ENCODE assay signal across 13 cellular contexts in the genomic region with DNA sequence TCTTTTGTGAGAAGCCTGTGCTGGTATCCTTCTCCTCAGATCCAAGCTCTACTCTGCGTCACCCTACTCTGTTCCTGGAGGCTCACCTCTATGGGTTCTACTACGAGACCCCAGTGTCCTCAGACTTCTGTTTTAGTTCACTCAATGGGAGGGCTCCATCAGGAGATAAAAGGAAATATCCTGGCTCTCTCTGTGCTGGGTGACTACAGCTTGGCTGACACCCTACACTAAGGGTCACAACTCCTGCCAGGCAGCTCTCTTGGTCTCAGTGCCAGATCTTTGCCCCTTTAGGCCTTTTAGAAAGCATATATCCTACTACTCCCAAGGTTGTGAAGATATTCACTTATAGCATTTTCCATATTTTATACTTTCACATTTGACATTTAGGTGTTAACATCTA. TPM values are rescaled to one million over a fixed set of nuclear protein-coding genes. Genes with fewer than 3 reads are reported as not detected.
DNase-seq lines count a peak whose midpoint lies in the region; ATAC-seq and TF ChIP-seq lines count a peak whose summit lies in the region.
"Had no signal": no experiment of that assay in that cellular context is flagged by ENCODE, and none has a peak within 500 bp of the region (broad histone marks: within the 10 kb centered on the region; RNA-seq: fewer than 3 reads in every experiment).

No MANE protein-coding gene starts in this region.

- no peaks in the 10 kb centered on the region for H3K4me1 ChIP-seq in heart left ventricle
- H3K4me1 ChIP-seq: BE2C, Caco-2 had no signal

- peaks cover 0 to 100% (median 97%) of the 10 kb centered on the region in 9 donors for H3K36me3 ChIP-seq in heart left ventricle

- peak overlapping the region in 2 of 3 donors; percentile 28 to 39 for H3K27ac Mint-ChIP-seq in IgD-negative memory B cell
- peak overlapping the region; percentile 41 for H3K27ac Mint-ChIP-seq in activated T-helper 17 cell treated with anti-CD3 and anti-CD28 coated beads, Interleukin-2, amount 50 U/mL, for 72 hours
- H3K27ac Mint-ChIP-seq in stimulated activated naive B cell treated with anti-CD40 and anti-IgM and Interleukin-4, amounts not matched to agents 10 μg/mL and 1 μg/mL and 100 μg/mL, for 72 hours: peak overlapping the region; percentile 67
- H3K27ac Mint-ChIP-seq: H9 had no signal

- no peaks in the 10 kb centered on the region for H3K9me3 ChIP-seq in heart left ventricle
- H3K9me3 ChIP-seq: BE2C, Caco-2 had no signal

- no peaks in the 10 kb centered on the region for H3K9me3 Mint-ChIP-seq in IgD-negative memory B cell
- H3K9me3 Mint-ChIP-seq in activated T-helper 17 cell treated with anti-CD3 and anti-CD28 coated beads, Interleukin-2, amount 50 U/mL, for 72 hours: no peaks in the 10 kb centered on the region
- no peaks in the 10 kb centered on the region for H3K9me3 Mint-ChIP-seq in stimulated activated naive B cell treated with anti-CD40 and anti-IgM and Interleukin-4, amounts not matched to agents 10 μg/mL and 1 μg/mL and 100 μg/mL, for 72 hours
- H3K9me3 Mint-ChIP-seq: CD4-positive, CD25-positive, alpha-beta regulatory T cell; H9 had no signal

- intact Hi-C loops in heart left ventricle (cut with DNase I) (no loop called here), Right ventricle myocardium inferior (cut with DNase I) (no loop called here)

- no peak overlapping the region for H3K27ac ChIP-seq in heart left ventricle

- no peaks in the 10 kb centered on the region for H3K27me3 Mint-ChIP-seq in IgD-negative memory B cell
- no peaks in the 10 kb centered on the region for H3K27me3 Mint-ChIP-seq in activated T-helper 17 cell treated with anti-CD3 and anti-CD28 coated beads, Interleukin-2, amount 50 U/mL, for 72 hours
- no peaks in the 10 kb centered on the region for H3K27me3 Mint-ChIP-seq in stimulated activated naive B cell treated with anti-CD40 and anti-IgM and Interleukin-4, amounts not matched to agents 10 μg/mL and 1 μg/mL and 100 μg/mL, for 72 hours
- H3K27me3 Mint-ChIP-seq: CD4-positive, CD25-positive, alpha-beta regulatory T cell had no signal

- no peaks in the 10 kb centered on the region for H3K27me3 ChIP-seq in heart left ventricle
- H3K27me3 ChIP-seq: BE2C had no signal

- 59 to 84% (median 79%) methylated on average over 2 of the region's 2 CpGs for WGBS in heart left ventricle, 4 donors

- no peak overlapping the region for H3K4me3 ChIP-seq in heart left ventricle

- no peak for TF ChIP-seq POLR2A in heart left ventricle (IDR thresholded peaks at IDR 0.05)

- TF ChIP-seq CTCF in heart left ventricle (IDR thresholded peaks at IDR 0.05): no peak

- H3K4me1 Mint-ChIP-seq in IgD-negative memory B cell: peaks cover 0 to 2% (median 0%) of the 10 kb centered on the region in 3 donors
- H3K4me1 Mint-ChIP-seq in activated T-helper 17 cell treated with anti-CD3 and anti-CD28 coated beads, Interleukin-2, amount 50 U/mL, for 72 hours: no peaks in the 10 kb centered on the region
- peaks cover 0 to 1% of the 10 kb centered on the region in 2 donors for H3K4me1 Mint-ChIP-seq in stimulated activated naive B cell treated with anti-CD40 and anti-IgM and Interleukin-4, amounts not matched to agents 10 μg/mL and 1 μg/mL and 100 μg/mL, for 72 hours
- H3K4me1 Mint-ChIP-seq: H9 had no signal

- no peak overlapping the region for H3K4me3 Mint-ChIP-seq in IgD-negative memory B cell
- no peak overlapping the region for H3K4me3 Mint-ChIP-seq in activated T-helper 17 cell treated with anti-CD3 and anti-CD28 coated beads, Interleukin-2, amount 50 U/mL, for 72 hours
- no peak overlapping the region for H3K4me3 Mint-ChIP-seq in stimulated activated naive B cell treated with anti-CD40 and anti-IgM and Interleukin-4, amounts not matched to agents 10 μg/mL and 1 μg/mL and 100 μg/mL, for 72 hours
- H3K4me3 Mint-ChIP-seq: CD4-positive, CD25-positive, alpha-beta regulatory T cell; H9 had no signal

- DNase-seq in heart left ventricle (no peak), Right ventricle myocardium inferior (ENCODE audit: missing footprints) (no peak), NCI-H82 treated with DMSO at 0.1 percent for 48 hours (lab: John Stamatoyannopoulos, UW; ENCODE audit: unreplicated experiment) (no peak), NCI-H2081 (lab: John Stamatoyannopoulos, UW) (no peak)
- no peak for DNase-seq in stimulated activated naive B cell treated with anti-CD40 and anti-IgM and Interleukin-4, amounts not matched to agents 10 μg/mL and 1 μg/mL and 100 μg/mL, for 72 hours
- DNase-seq: ACHN; BE2C; C1 segment of cervical spinal cord; Caco-2; CD4-positive, CD25-positive, alpha-beta regulatory T cell; H9 had no signal

- H3K36me3 Mint-ChIP-seq in IgD-negative memory B cell: peaks cover 10% of the 10 kb centered on the region
- H3K36me3 Mint-ChIP-seq in activated T-helper 17 cell treated with anti-CD3 and anti-CD28 coated beads, Interleukin-2, amount 50 U/mL, for 72 hours (ENCODE audit: low read depth): peaks cover 97% of the 10 kb centered on the region
- H3K36me3 Mint-ChIP-seq in stimulated activated naive B cell treated with anti-CD40 and anti-IgM and Interleukin-4, amounts not matched to agents 10 μg/mL and 1 μg/mL and 100 μg/mL, for 72 hours: peaks cover 19 to 37% of the 10 kb centered on the region in 2 donors

- peak; percentile 47 to 64 (median 53) for ATAC-seq in heart left ventricle
- ATAC-seq in Right ventricle myocardium inferior: no peak
- ATAC-seq in activated T-helper 17 cell treated with anti-CD3 and anti-CD28 coated beads, Interleukin-2, amount 50 U/mL, for 72 hours (replicated peaks): no peak
- ATAC-seq in stimulated activated naive B cell treated with anti-CD40 and anti-IgM and Interleukin-4, amounts not matched to agents 10 μg/mL and 1 μg/mL and 100 μg/mL, for 72 hours (replicated peaks): no peak

RNA-seq across cellular contexts. Expression of gene SPG11, which starts 46.5 kb away (rescaled TPM):
- total RNA-seq in heart left ventricle (10 to 100 TPM; 35.4 to 69.4 (median 48.8) TPM), Right ventricle myocardium inferior (40.5 TPM)
- polyA plus RNA-seq in heart left ventricle (10 to 100 TPM; 17.5 to 24.1 TPM), IgD-negative memory B cell (41.7 TPM)
- 10 to 100 TPM; 55.7 to 98.4 TPM for total RNA-seq in activated T-helper 17 cell treated with anti-CD3 and anti-CD28 coated beads, Interleukin-2, amount 50 U/mL, for 72 hours

Comparison
In these comparisons a context has a peak if more than half of its experiments do, and no peak if none do; other contexts are left out.
1. ATAC-seq: peak in heart left ventricle (4 of 4); none in Right ventricle myocardium inferior (single experiment), activated T-helper 17 cell treated with anti-CD3 and anti-CD28 coated beads, Interleukin-2, amount 50 U/mL, for 72 hours (single experiment) and stimulated activated naive B cell treated with anti-CD40 and anti-IgM and Interleukin-4, amounts not matched to agents 10 μg/mL and 1 μg/mL and 100 μg/mL, for 72 hours (0 of 2).
2. Peak in every context shown above with its lines, with median percentiles within 50 percentile points of each other: H3K27ac Mint-ChIP-seq.